1 cellular context compared by ENCODE assay signal in the genomic region with DNA sequence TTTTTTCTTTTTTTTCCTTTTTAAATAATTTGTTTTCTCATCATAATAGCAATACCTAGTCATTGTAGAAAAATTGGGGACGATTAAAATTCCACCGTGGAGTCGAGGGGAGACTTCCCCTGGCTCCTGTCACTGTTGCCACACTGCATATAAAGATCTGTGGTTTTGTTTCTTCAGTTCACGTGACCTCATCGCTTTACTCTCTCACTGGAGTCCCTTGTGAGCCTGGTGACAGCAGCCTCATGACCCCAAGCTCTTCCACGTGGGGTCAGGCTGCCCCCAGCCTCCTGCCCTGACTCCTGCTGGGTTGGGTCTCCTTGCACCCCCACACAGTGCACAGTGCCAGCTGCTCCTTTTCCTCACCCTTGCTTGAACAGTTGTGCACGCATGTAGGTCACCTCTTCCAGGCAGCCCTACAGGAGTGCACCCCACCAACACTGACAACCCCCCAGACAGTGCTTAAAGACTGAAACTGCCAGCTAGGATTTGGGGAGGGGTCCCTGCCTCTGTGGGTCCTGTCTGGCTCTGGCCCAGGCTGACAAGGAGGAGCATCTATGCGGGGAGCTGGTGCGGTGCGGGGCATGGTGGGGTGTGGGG.
A peak's percentile ranks its signal among the peaks of the same experiment; 100 is the strongest.
TF ChIP-seq lines count a peak whose summit lies in the region.

No MANE protein-coding gene starts in this region.

TF ChIP-seq in K562, 482 proteins besides CTCF, POLR2A, EP300 and RAD21 (continued from another document and continues in another):
- TF ChIP-seq, protein P1, sequence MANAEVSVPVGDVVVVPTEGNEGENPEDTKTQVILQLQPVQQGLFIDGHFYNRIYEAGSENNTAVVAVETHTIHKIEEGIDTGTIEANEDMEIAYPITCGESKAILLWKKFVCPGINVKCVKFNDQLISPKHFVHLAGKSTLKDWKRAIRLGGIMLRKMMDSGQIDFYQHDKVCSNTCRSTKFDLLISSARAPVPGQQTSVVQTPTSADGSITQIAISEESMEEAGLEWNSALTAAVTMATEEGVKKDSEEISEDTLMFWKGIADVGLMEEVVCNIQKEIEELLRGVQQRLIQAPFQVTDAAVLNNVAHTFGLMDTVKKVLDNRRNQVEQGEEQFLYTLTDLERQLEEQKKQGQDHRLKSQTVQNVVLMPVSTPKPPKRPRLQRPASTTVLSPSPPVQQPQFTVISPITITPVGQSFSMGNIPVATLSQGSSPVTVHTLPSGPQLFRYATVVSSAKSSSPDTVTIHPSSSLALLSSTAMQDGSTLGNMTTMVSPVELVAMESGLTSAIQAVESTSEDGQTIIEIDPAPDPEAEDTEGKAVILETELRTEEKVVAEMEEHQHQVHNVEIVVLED (CRISPR knock-in tag; IDR thresholded peaks at IDR 0.05) = no peak
- TF ChIP-seq, protein P2, sequence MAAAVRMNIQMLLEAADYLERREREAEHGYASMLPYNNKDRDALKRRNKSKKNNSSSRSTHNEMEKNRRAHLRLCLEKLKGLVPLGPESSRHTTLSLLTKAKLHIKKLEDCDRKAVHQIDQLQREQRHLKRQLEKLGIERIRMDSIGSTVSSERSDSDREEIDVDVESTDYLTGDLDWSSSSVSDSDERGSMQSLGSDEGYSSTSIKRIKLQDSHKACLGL (CRISPR knock-in tag; IDR thresholded peaks at IDR 0.05; ENCODE audit: borderline replicate concordance, poor library complexity, severe bottlenecking) = no peak
- TF ChIP-seq TOE1 (IDR thresholded peaks at IDR 0.05; ENCODE audit: borderline replicate concordance) = 0 out of 2 replicates have a peak, but pooled peaks have one; percentile 18
- no peak for TF ChIP-seq TOE1 (CRISPR knock-in tag; IDR thresholded peaks at IDR 0.05; ENCODE audit: borderline replicate concordance, low read depth)
- no peak for TF ChIP-seq PCBP1 (IDR thresholded peaks at IDR 0.05; ENCODE audit: low read depth, low read length, poor library complexity, severe bottlenecking)
- TF ChIP-seq CUX1 (CRISPR knock-in tag; IDR thresholded peaks at IDR 0.05) = no peak
- no peak for TF ChIP-seq NELFE (IDR thresholded peaks at IDR 0.05; ENCODE audit: insufficient read depth, insufficient read length)
- TF ChIP-seq ZNF778 (CRISPR knock-in tag; IDR thresholded peaks at IDR 0.05) = no peak
- no peak; the same call in 1 of the 2 replicates for TF ChIP-seq BHLHE40 (IDR thresholded peaks at IDR 0.05; ENCODE audit: low read length)
- TF ChIP-seq ERF (CRISPR knock-in tag; IDR thresholded peaks at IDR 0.05) = no peak
- no peak for TF ChIP-seq ZC3H8 (IDR thresholded peaks at IDR 0.05)
- TF ChIP-seq DMBX1 (CRISPR knock-in tag; IDR thresholded peaks at IDR 0.05; ENCODE audit: borderline replicate concordance) = no peak
- no peak for TF ChIP-seq E2F4 (CRISPR knock-in tag; IDR thresholded peaks at IDR 0.05; ENCODE audit: low read depth)
- no peak for TF ChIP-seq ZMIZ1 (IDR thresholded peaks at IDR 0.05; ENCODE audit: low read depth in 2 of 2, low read length in 2 of 2)
- TF ChIP-seq BMI1 (IDR thresholded peaks at IDR 0.05; ENCODE audit: low read length) = no peak
- TF ChIP-seq, protein P3, sequence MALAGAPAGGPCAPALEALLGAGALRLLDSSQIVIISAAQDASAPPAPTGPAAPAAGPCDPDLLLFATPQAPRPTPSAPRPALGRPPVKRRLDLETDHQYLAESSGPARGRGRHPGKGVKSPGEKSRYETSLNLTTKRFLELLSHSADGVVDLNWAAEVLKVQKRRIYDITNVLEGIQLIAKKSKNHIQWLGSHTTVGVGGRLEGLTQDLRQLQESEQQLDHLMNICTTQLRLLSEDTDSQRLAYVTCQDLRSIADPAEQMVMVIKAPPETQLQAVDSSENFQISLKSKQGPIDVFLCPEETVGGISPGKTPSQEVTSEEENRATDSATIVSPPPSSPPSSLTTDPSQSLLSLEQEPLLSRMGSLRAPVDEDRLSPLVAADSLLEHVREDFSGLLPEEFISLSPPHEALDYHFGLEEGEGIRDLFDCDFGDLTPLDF (CRISPR knock-in tag; IDR thresholded peaks at IDR 0.05) = no peak
- TF ChIP-seq MYC (IDR thresholded peaks at IDR 0.05; ENCODE audit: low read depth, low read length) = no peak
- TF ChIP-seq MYC (CRISPR knock-in tag; IDR thresholded peaks at IDR 0.05; ENCODE audit: borderline replicate concordance, low read depth) = no peak
- TF ChIP-seq USF2 (CRISPR knock-in tag; IDR thresholded peaks at IDR 0.05) = peak; percentile 42
- TF ChIP-seq TARDBP (IDR thresholded peaks at IDR 0.05) = no peak
- TF ChIP-seq ZNF347 (CRISPR knock-in tag; IDR thresholded peaks at IDR 0.05; ENCODE audit: low read depth) = no peak
- TF ChIP-seq SMAD1 (IDR thresholded peaks at IDR 0.05; ENCODE audit: low read depth, low read length, partially characterized antibody) = no peak
- no peak for TF ChIP-seq ATF1 (CRISPR knock-in tag; IDR thresholded peaks at IDR 0.05)
- no peak for TF ChIP-seq ATF1 (tag; IDR thresholded peaks at IDR 0.05)
- no peak for TF ChIP-seq ZNF3 (CRISPR knock-in tag; IDR thresholded peaks at IDR 0.05)
- TF ChIP-seq EWSR1 (IDR thresholded peaks at IDR 0.05; ENCODE audit: borderline replicate concordance, low read depth, partially characterized antibody) = no peak
- TF ChIP-seq KLF1 (tag; IDR thresholded peaks at IDR 0.05) = no peak
- TF ChIP-seq, protein P4, sequence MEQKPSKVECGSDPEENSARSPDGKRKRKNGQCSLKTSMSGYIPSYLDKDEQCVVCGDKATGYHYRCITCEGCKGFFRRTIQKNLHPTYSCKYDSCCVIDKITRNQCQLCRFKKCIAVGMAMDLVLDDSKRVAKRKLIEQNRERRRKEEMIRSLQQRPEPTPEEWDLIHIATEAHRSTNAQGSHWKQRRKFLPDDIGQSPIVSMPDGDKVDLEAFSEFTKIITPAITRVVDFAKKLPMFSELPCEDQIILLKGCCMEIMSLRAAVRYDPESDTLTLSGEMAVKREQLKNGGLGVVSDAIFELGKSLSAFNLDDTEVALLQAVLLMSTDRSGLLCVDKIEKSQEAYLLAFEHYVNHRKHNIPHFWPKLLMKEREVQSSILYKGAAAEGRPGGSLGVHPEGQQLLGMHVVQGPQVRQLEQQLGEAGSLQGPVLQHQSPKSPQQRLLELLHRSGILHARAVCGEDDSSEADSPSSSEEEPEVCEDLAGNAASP (IDR thresholded peaks at IDR 0.05) = no peak
- TF ChIP-seq ZEB2 (IDR thresholded peaks at IDR 0.05) = no peak
- no peak for TF ChIP-seq TEAD2 (tag; IDR thresholded peaks at IDR 0.05)
- TF ChIP-seq NCOA1 (IDR thresholded peaks at IDR 0.05; ENCODE audit: low read depth) = no peak
- TF ChIP-seq MEF2A (IDR thresholded peaks at IDR 0.05; ENCODE audit: control insufficient read depth, low read depth, low read length) = no peak
- TF ChIP-seq ZNF511 (CRISPR knock-in tag; IDR thresholded peaks at IDR 0.05) = no peak
- TF ChIP-seq ARHGAP35 (IDR thresholded peaks at IDR 0.05; ENCODE audit: partially characterized antibody) = no peak
- TF ChIP-seq MYNN (IDR thresholded peaks at IDR 0.05) = no peak
- no peak for TF ChIP-seq MYNN (CRISPR knock-in tag; IDR thresholded peaks at IDR 0.05)
- peak; percentile 39; the same call in 1 of the 2 replicates for TF ChIP-seq CBX1 (IDR thresholded peaks at IDR 0.05; ENCODE audit: low read depth)
- peak; percentile 35; the same call in 1 of the 2 replicates for TF ChIP-seq RAD51 (IDR thresholded peaks at IDR 0.05; ENCODE audit: borderline replicate concordance, low read depth)
- TF ChIP-seq, protein P5, sequence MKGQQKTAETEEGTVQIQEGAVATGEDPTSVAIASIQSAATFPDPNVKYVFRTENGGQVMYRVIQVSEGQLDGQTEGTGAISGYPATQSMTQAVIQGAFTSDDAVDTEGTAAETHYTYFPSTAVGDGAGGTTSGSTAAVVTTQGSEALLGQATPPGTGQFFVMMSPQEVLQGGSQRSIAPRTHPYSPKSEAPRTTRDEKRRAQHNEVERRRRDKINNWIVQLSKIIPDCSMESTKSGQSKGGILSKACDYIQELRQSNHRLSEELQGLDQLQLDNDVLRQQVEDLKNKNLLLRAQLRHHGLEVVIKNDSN (CRISPR knock-in tag; IDR thresholded peaks at IDR 0.05) = peak; percentile 36; the same call in 1 of the 2 replicates
- TF ChIP-seq ZNF785 (CRISPR knock-in tag; IDR thresholded peaks at IDR 0.05) = no peak
- no peak for TF ChIP-seq CEBPG (CRISPR knock-in tag; IDR thresholded peaks at IDR 0.05)
- TF ChIP-seq CEBPG (tag; conservative IDR thresholded peaks at IDR 0.05 in 1 of 2, IDR thresholded peaks at IDR 0.05 in 1 of 2) = no peak
- no peak for TF ChIP-seq ZNF76 (CRISPR knock-in tag; IDR thresholded peaks at IDR 0.05; ENCODE audit: borderline replicate concordance)
- TF ChIP-seq TCF15 (CRISPR knock-in tag; IDR thresholded peaks at IDR 0.05) = no peak
- TF ChIP-seq HNRNPL (IDR thresholded peaks at IDR 0.05; ENCODE audit: low read depth, low read length) = no peak
- no peak for TF ChIP-seq CBFB (CRISPR knock-in tag; IDR thresholded peaks at IDR 0.05)
- no peak for TF ChIP-seq ILK (tag; IDR thresholded peaks at IDR 0.05; ENCODE audit: borderline replicate concordance, low read depth)
- TF ChIP-seq LCOR (CRISPR knock-in tag; IDR thresholded peaks at IDR 0.05) = no peak
- no peak for TF ChIP-seq ARID1B (IDR thresholded peaks at IDR 0.05)
